ENCODE assay signal across 6 cellular contexts in the genomic region with DNA sequence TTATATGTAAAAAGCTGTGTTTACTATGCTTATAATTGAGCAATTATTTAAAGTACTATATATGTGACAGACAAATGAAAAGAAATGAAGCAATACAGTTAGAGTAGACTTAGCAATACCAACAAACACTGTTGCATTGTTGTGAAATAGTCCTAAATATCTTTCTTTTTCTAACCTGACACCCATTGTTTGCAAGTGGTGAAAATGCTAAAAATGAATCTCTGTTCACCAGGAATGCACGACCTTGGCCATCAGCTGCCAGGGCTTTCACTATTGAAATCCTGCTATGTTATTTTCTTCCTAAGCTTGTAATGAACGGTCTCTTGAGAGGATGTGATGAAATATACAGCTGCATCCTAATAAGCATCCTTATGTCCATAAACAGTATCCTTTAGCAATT.
"Had no signal": no experiment of that assay in that cellular context is flagged by ENCODE, and none has a peak within 500 bp of the region (broad histone marks: within the 10 kb centered on the region; RNA-seq: fewer than 3 reads in every experiment).

No MANE protein-coding gene starts in this region.

- H3K27me3 ChIP-seq: brain microvascular endothelial cell had no signal

- H3K9me3 Mint-ChIP-seq: activated B cell treated with CpG ODN at 0.5 μM for 24 hours; activated CD4-positive, alpha-beta T cell treated with anti-CD3 and anti-CD28 coated beads, Interleukin-2, amount 10 ng/mL, durations not matched to agents 24 days and 14 days; activated naive CD4-positive, alpha-beta T cell treated with anti-CD3 and anti-CD28 coated beads, Interleukin-2, amount 50 U/mL, for 72 hours; activated naive CD8-positive, alpha-beta T cell treated with anti-CD3 and anti-CD28 coated beads, Interleukin-2, amount 50 U/mL, for 24 hours; activated T-cell treated with anti-CD3 and anti-CD28 coated beads, Interleukin-2, amount 50 U/mL, for 4 hours had no signal

- H3K27ac Mint-ChIP-seq: activated CD4-positive, alpha-beta T cell treated with anti-CD3 and anti-CD28 coated beads, Interleukin-2, amount 10 ng/mL, durations not matched to agents 24 days and 14 days; activated naive CD4-positive, alpha-beta T cell treated with anti-CD3 and anti-CD28 coated beads, Interleukin-2, amount 50 U/mL, for 72 hours had no signal

- H3K27ac ChIP-seq: brain microvascular endothelial cell had no signal

- H3K36me3 Mint-ChIP-seq: activated naive CD4-positive, alpha-beta T cell treated with anti-CD3 and anti-CD28 coated beads, Interleukin-2, amount 50 U/mL, for 72 hours had no signal

- H3K36me3 ChIP-seq: brain microvascular endothelial cell had no signal

- H3K27me3 Mint-ChIP-seq: activated B cell treated with CpG ODN at 0.5 μM for 24 hours had no signal
